ENCODE assay signal across 8 cellular contexts in genomic region chr11:10294289-10294953, GRCh38. TPM values are rescaled to one million over a fixed set of nuclear protein-coding genes. Genes with fewer than 3 reads are reported as not detected.
A peak's percentile ranks its signal among the peaks of the same experiment; 100 is the strongest.
DNase-seq lines count a peak whose midpoint lies in the region; ATAC-seq and TF ChIP-seq lines count a peak whose summit lies in the region.

No MANE protein-coding gene starts in this region.

- H3K4me1 Mint-ChIP-seq in stimulated activated naive CD8-positive, alpha-beta T cell treated with anti-CD3 and anti-CD28 coated beads, Interleukin-15, Interleukin-2, amounts not matched to agents 100 ng/mL and 50 ng/mL, for 24 hours (ENCODE audit: low read depth): peaks cover 41% of the 10 kb centered on the region

- H3K4me1 ChIP-seq in esophagus (ENCODE audit: control insufficient read depth in 2 of 2, insufficient read depth in 2 of 2, low read length in 1 of 2) (peaks cover 3 to 4% of the 10 kb centered on the region in 2 donors), mucosa of rectum (ENCODE audit: control insufficient read depth in 2 of 2, insufficient read depth in 2 of 2, low read length in 2 of 2) (peaks cover 14 to 26% of the 10 kb centered on the region in 2 donors)

- no peak for ATAC-seq in stimulated activated naive CD8-positive, alpha-beta T cell treated with anti-CD3 and anti-CD28 coated beads, Interleukin-15, Interleukin-2, amounts not matched to agents 100 U/mL and 50 U/mL, for 24 hours
- ATAC-seq in SK-N-SH treated with all-trans-retinoic acid at 6 μM for 48 hours: peak; percentile 37
- no peak for ATAC-seq in HG03175 (IDR thresholded peaks at IDR 0.05; ENCODE audit: unreplicated experiment)
- no peak for ATAC-seq in HG02759 (IDR thresholded peaks at IDR 0.05; ENCODE audit: unreplicated experiment)

- H3K27me3 ChIP-seq in esophagus (ENCODE audit: control insufficient read depth in 1 of 2, insufficient read depth in 2 of 2, low read length in 2 of 2) (no peaks in the 10 kb centered on the region), mucosa of rectum (ENCODE audit: control insufficient read depth in 2 of 2, insufficient read depth in 2 of 2, low read length in 2 of 2) (no peaks in the 10 kb centered on the region)

- peak overlapping the region; percentile 59 to 75 for H3K4me3 ChIP-seq in esophagus (ENCODE audit: low read depth in 1 of 2, low read length in 2 of 2)
- H3K4me3 ChIP-seq in mucosa of rectum (ENCODE audit: low read length in 2 of 2): peak overlapping the region; percentile 84 to 85

- peak overlapping the region; percentile 5 for H3K27ac Mint-ChIP-seq in stimulated activated naive CD8-positive, alpha-beta T cell treated with anti-CD3 and anti-CD28 coated beads, Interleukin-15, Interleukin-2, amounts not matched to agents 100 ng/mL and 50 ng/mL, for 24 hours

- DNase-seq in stimulated activated naive CD8-positive, alpha-beta T cell treated with anti-CD3 and anti-CD28 coated beads, Interleukin-15, Interleukin-2, amounts not matched to agents 100 U/mL and 50 U/mL, for 24 hours: no peak
- DNase-seq in NCI-H510A (lab: John Stamatoyannopoulos, UW): no peak

- peaks cover 38% of the 10 kb centered on the region for H3K27me3 Mint-ChIP-seq in stimulated activated naive CD8-positive, alpha-beta T cell treated with anti-CD3 and anti-CD28 coated beads, Interleukin-15, Interleukin-2, amounts not matched to agents 100 ng/mL and 50 ng/mL, for 24 hours

- peak overlapping the region; percentile 77 for H3K4me3 Mint-ChIP-seq in stimulated activated naive CD8-positive, alpha-beta T cell treated with anti-CD3 and anti-CD28 coated beads, Interleukin-15, Interleukin-2, amounts not matched to agents 100 ng/mL and 50 ng/mL, for 24 hours

- no peaks in the 10 kb centered on the region for H3K9me3 Mint-ChIP-seq in stimulated activated naive CD8-positive, alpha-beta T cell treated with anti-CD3 and anti-CD28 coated beads, Interleukin-15, Interleukin-2, amounts not matched to agents 100 ng/mL and 50 ng/mL, for 24 hours

- H3K36me3 Mint-ChIP-seq in stimulated activated naive CD8-positive, alpha-beta T cell treated with anti-CD3 and anti-CD28 coated beads, Interleukin-15, Interleukin-2, amounts not matched to agents 100 ng/mL and 50 ng/mL, for 24 hours (ENCODE audit: low read depth): peaks cover 4% of the 10 kb centered on the region

- H3K27ac ChIP-seq in esophagus (ENCODE audit: low read depth in 2 of 2, low read length in 1 of 2) (peak overlapping the region; percentile 89 to 94), mucosa of rectum (ENCODE audit: low read depth in 2 of 2, low read length in 2 of 2) (peak overlapping the region; percentile 94)

- H3K9ac ChIP-seq in mucosa of rectum (ENCODE audit: low read depth in 1 of 2, low read length in 2 of 2): peak overlapping the region; percentile 69 to 85

- no peaks in the 10 kb centered on the region for H3K9me3 ChIP-seq in esophagus (ENCODE audit: control insufficient read depth in 2 of 2, insufficient read depth in 1 of 2, low read depth in 1 of 2, low read length in 1 of 2)
- no peaks in the 10 kb centered on the region for H3K9me3 ChIP-seq in mucosa of rectum (ENCODE audit: control insufficient read depth in 2 of 2, low read length in 2 of 2)

- 1 to 3% methylated on average over 40 to 46 of the region's 46 CpGs for WGBS in esophagus, 2 donors

- H3K36me3 ChIP-seq in esophagus (ENCODE audit: control insufficient read depth in 2 of 2, insufficient read depth in 2 of 2, low read length in 1 of 2) (peaks cover 0 to 2% of the 10 kb centered on the region in 2 donors), mucosa of rectum (ENCODE audit: control insufficient read depth in 2 of 2, insufficient read depth in 2 of 2, low read length in 2 of 2) (no peaks in the 10 kb centered on the region)

TF ChIP-seq in SK-N-SH treated with all-trans-retinoic acid at 6 μM for 48 hours, 23 proteins besides CTCF, POLR2A, EP300 and RAD21:
- TF ChIP-seq ZFP30 (CRISPR knock-in tag; IDR thresholded peaks at IDR 0.05) (no peak), PPARA (CRISPR knock-in tag; IDR thresholded peaks at IDR 0.05; ENCODE audit: borderline replicate concordance) (no peak), BACH2 (CRISPR knock-in tag; IDR thresholded peaks at IDR 0.05; ENCODE audit: borderline replicate concordance) (no peak), ZC3H10 (CRISPR knock-in tag; IDR thresholded peaks at IDR 0.05) (no peak), SNAI2 (CRISPR knock-in tag; IDR thresholded peaks at IDR 0.05) (no peak), ZFP3 (CRISPR knock-in tag; IDR thresholded peaks at IDR 0.05) (no peak), OSR1 (CRISPR knock-in tag; IDR thresholded peaks at IDR 0.05) (no peak), CSDC2 (CRISPR knock-in tag; IDR thresholded peaks at IDR 0.05) (no peak), CSRNP3 (CRISPR knock-in tag; IDR thresholded peaks at IDR 0.05) (no peak), GLIS3 (CRISPR knock-in tag; IDR thresholded peaks at IDR 0.05) (no peak), TCF4 (CRISPR knock-in tag; IDR thresholded peaks at IDR 0.05; ENCODE audit: borderline replicate concordance) (no peak)
- TF ChIP-seq, protein P1, sequence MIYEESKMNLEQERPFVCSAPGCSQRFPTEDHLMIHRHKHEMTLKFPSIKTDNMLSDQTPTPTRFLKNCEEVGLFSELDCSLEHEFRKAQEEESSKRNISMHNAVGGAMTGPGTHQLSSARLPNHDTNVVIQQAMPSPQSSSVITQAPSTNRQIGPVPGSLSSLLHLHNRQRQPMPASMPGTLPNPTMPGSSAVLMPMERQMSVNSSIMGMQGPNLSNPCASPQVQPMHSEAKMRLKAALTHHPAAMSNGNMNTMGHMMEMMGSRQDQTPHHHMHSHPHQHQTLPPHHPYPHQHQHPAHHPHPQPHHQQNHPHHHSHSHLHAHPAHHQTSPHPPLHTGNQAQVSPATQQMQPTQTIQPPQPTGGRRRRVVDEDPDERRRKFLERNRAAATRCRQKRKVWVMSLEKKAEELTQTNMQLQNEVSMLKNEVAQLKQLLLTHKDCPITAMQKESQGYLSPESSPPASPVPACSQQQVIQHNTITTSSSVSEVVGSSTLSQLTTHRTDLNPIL (CRISPR knock-in tag; IDR thresholded peaks at IDR 0.05; ENCODE audit: low read depth): no peak
- TF ChIP-seq, protein P2, sequence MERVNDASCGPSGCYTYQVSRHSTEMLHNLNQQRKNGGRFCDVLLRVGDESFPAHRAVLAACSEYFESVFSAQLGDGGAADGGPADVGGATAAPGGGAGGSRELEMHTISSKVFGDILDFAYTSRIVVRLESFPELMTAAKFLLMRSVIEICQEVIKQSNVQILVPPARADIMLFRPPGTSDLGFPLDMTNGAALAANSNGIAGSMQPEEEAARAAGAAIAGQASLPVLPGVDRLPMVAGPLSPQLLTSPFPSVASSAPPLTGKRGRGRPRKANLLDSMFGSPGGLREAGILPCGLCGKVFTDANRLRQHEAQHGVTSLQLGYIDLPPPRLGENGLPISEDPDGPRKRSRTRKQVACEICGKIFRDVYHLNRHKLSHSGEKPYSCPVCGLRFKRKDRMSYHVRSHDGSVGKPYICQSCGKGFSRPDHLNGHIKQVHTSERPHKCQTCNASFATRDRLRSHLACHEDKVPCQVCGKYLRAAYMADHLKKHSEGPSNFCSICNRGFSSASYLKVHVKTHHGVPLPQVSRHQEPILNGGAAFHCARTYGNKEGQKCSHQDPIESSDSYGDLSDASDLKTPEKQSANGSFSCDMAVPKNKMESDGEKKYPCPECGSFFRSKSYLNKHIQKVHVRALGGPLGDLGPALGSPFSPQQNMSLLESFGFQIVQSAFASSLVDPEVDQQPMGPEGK (CRISPR knock-in tag; IDR thresholded peaks at IDR 0.05; ENCODE audit: borderline replicate concordance): no peak

RNA-seq across cellular contexts. Expression of gene SBF2, which starts 0.4 kb away (rescaled TPM):
- polyA plus RNA-seq in esophagus: 10 to 100 TPM in 1 of 2 donors, 1 to 10 TPM in 1; 8.5 to 12.1 TPM

RNA-seq across cellular contexts. Expression of gene ADM, which starts 10.5 kb away (rescaled TPM):
- 10 to 100 TPM; 33.9 to 52.1 TPM for polyA plus RNA-seq in esophagus
